18 cellular contexts compared by ENCODE assay signal in genomic region chrX:149476513-149476912, GRCh38.
DNase-seq lines count a peak whose midpoint lies in the region; ATAC-seq lines count a peak whose summit lies in the region.
"Had no signal": no experiment of that assay in that cellular context is flagged by ENCODE, and none has a peak within 500 bp of the region (broad histone marks: within the 10 kb centered on the region; RNA-seq: fewer than 3 reads in every experiment).

No MANE protein-coding gene starts in this region.

- H3K4me1 Mint-ChIP-seq in memory B cell: peaks cover 5% of the 10 kb centered on the region

- H3K9me3 Mint-ChIP-seq in memory B cell: no peaks in the 10 kb centered on the region
- H3K9me3 Mint-ChIP-seq: stimulated activated naive CD8-positive, alpha-beta T cell treated with anti-CD3 and anti-CD28 coated beads, Interleukin-15, Interleukin-2, amounts not matched to agents 100 ng/mL and 50 ng/mL, for 24 hours had no signal

- DNase-seq in memory B cell (ENCODE audit: low spot score in 2 of 2) (no peak), SHP77 treated with DMSO at 0.1 percent for 48 hours (lab: John Stamatoyannopoulos, UW) (no peak), foreskin melanocyte (no peak)
- DNase-seq: activated CD4-positive, alpha-beta T cell treated with anti-CD3 and anti-CD28 coated beads, Interleukin-2, amount 50 U/mL, for 4 hours; activated T-cell treated with anti-CD3 and anti-CD28 coated beads, Interleukin-2, amount 50 U/mL, for 48 hours; DMS 273 treated with DMSO at 0.1 percent for 48 hours; hippocampal formation; kidney; mesendoderm; NCI-H2081 treated with DMSO at 0.1 percent for 48 hours; NCI-H524 treated with DMSO at 0.1 percent for 48 hours; upper lobe of left lung had no signal

- H3K4me3 Mint-ChIP-seq in memory B cell: no peak overlapping the region
- H3K4me3 Mint-ChIP-seq: nephron; stimulated activated naive CD8-positive, alpha-beta T cell treated with anti-CD3 and anti-CD28 coated beads, Interleukin-15, Interleukin-2, amounts not matched to agents 100 ng/mL and 50 ng/mL, for 24 hours had no signal

- H3K27ac Mint-ChIP-seq in memory B cell: peak overlapping the region; percentile 65
- H3K27ac Mint-ChIP-seq: nephron; stimulated activated naive CD8-positive, alpha-beta T cell treated with anti-CD3 and anti-CD28 coated beads, Interleukin-15, Interleukin-2, amounts not matched to agents 100 ng/mL and 50 ng/mL, for 24 hours had no signal

- peaks cover 13% of the 10 kb centered on the region for H3K36me3 Mint-ChIP-seq in memory B cell

- H3K27me3 Mint-ChIP-seq in memory B cell: no peaks in the 10 kb centered on the region
- H3K27me3 Mint-ChIP-seq: stimulated activated naive CD8-positive, alpha-beta T cell treated with anti-CD3 and anti-CD28 coated beads, Interleukin-15, Interleukin-2, amounts not matched to agents 100 ng/mL and 50 ng/mL, for 24 hours had no signal

- ATAC-seq in GM19035 (IDR thresholded peaks at IDR 0.05; ENCODE audit: unreplicated experiment) (peak; percentile 60), GM21786 (IDR thresholded peaks at IDR 0.05; ENCODE audit: unreplicated experiment) (peak; percentile 73), HG03565 (IDR thresholded peaks at IDR 0.05; ENCODE audit: unreplicated experiment) (peak; percentile 76), memory B cell (ENCODE audit: low read depth) (peak; percentile 38), HG03432 (IDR thresholded peaks at IDR 0.05; ENCODE audit: unreplicated experiment) (no peak)
